Comparison of ENCODE assay signal across 8 cellular contexts in the genomic region with DNA sequence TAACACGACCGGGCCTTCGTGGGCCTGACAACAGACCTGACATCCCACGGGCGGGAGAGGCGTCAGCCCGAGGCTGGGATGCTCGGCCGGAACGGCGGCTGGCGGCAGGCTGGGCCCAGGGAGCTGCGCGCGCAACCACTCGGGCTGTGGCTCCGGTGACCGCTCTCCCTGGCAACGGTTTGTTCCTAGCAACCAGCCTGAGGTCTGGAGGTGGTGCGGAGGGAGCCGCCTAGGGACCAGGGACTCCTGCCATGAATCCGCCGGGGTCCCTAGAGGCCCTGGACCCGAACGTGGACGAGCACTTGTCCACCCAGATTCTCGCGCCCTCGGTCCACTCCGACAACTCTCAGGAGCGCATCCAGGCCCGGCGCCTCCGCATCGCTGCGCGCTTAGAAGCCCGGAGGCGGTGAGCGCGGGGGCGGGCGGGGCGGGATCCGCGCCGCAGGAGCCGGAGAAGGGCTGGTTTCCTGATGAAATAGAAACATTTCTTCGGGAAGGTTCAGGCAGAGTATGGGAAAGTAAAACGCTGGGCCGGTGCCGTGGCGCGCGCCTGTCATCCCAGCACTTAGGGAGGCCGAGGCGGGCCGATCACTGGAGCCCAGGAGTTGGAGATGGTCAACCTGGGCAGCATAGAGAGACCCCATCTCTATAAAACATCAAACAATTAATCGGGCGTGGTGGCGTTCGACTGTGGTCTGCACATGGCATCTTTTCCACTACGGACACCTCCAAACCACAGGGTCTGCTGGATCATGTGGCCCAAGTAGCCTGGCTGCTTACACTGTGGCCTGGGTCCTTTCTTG. TPM values are rescaled to one million over a fixed set of nuclear protein-coding genes. Genes with fewer than 3 reads are reported as not detected.
A peak's percentile ranks its signal among the peaks of the same experiment; 100 is the strongest.
DNase-seq lines count a peak whose midpoint lies in the region; ATAC-seq and TF ChIP-seq lines count a peak whose summit lies in the region.

Gene DRC1 (plus strand): TSS at position 182 of the 803 bp plus-strand sequence. CDS start 70 bp downstream, at position 252.

- H3K9me3 Mint-ChIP-seq in activated CD4-positive, alpha-beta T cell treated with anti-CD3 and anti-CD28 coated beads, Interleukin-2, amount 10 ng/mL, durations not matched to agents 7 days and 5 days: no peaks in the 10 kb centered on the region

- H3K4me3 ChIP-seq in mammary epithelial cell (replicated peaks in 1 of 3; ENCODE audit: insufficient read depth in 1 of 3, low read depth in 2 of 3, low read length in 3 of 3) (peak within 1 kb of the TSS in 2 of 3 experiments; percentile 41 to 50), iPS-11a (ENCODE audit: low read depth, low read length) (peak within 1 kb of the TSS; percentile 45), sigmoid colon (peak within 1 kb of the TSS in 3 of 4 donors; percentile 11 to 42 (median 37)), OCI-LY7 (ENCODE audit: low read depth, low read length, poor library complexity, severe bottlenecking) (no peak within 1 kb of the TSS)

- CTCF ChIA-PET in activated CD4-positive, alpha-beta T cell treated with anti-CD3 and anti-CD28 coated beads, Interleukin-2, amount 10 ng/mL, durations not matched to agents 7 days and 5 days (lab: Charles Lee): interaction anchor here (0.6 to 1.3 kb wide), 3 partner anchors 7 to 148 kb away, joined by 3 to 8 read pairs (median 3); no protein-coding TSS in a partner anchor
- CTCF ChIA-PET in mammary epithelial cell (lab: Charles Lee; ENCODE audit: low non-redundant PET) (no interaction called here), OCI-LY7 (lab: Charles Lee; ENCODE audit: unreplicated experiment) (no interaction called here)

- 10% methylated on average over 40 of the region's 63 CpGs for WGBS in mammary epithelial cell (ENCODE audit: low coverage, missing lambda C conversion rate)
- 17 to 19% methylated on average over 63 of the region's 63 CpGs for WGBS in sigmoid colon, 2 donors

- H3K9me3 ChIP-seq in mammary epithelial cell (replicated peaks; ENCODE audit: insufficient read depth, low read length) (no peaks in the 10 kb centered on the region), sigmoid colon (no peaks in the 10 kb centered on the region), OCI-LY7 (ENCODE audit: low read length) (no peaks in the 10 kb centered on the region)

- dilution Hi-C loops in mammary epithelial cell (cut with HindIII; ENCODE audit: low sequenced_read_pairs): no loop called here

- peak within 1 kb of the TSS; percentile 37 for H3K9ac ChIP-seq in mammary epithelial cell (ENCODE audit: insufficient read depth, low read length)

- H3K9me2 ChIP-seq in OCI-LY7 (ENCODE audit: insufficient read depth, low read length): no peaks in the 10 kb centered on the region

- H4K20me1 ChIP-seq in mammary epithelial cell (ENCODE audit: insufficient read depth, low read length) (no peaks in the 10 kb centered on the region), OCI-LY7 (ENCODE audit: insufficient read depth, low read length) (no peaks in the 10 kb centered on the region)

- no peak for TF ChIP-seq EP300 in sigmoid colon (IDR thresholded peaks at IDR 0.05)

- H3K79me2 ChIP-seq in mammary epithelial cell (ENCODE audit: insufficient read depth, low read length) (no peaks in the 10 kb centered on the region), OCI-LY7 (ENCODE audit: insufficient read depth, low read depth, low read length) (no peaks in the 10 kb centered on the region)

- H3K27ac ChIP-seq in mammary epithelial cell (ENCODE audit: insufficient read depth, low read depth, low read length) (peak within 1 kb of the TSS; percentile 63), sigmoid colon (no peak within 1 kb of the TSS), OCI-LY7 (ENCODE audit: low read depth, low read length, poor library complexity, severe bottlenecking) (no peak within 1 kb of the TSS)

- H3K36me3 ChIP-seq in mammary epithelial cell (ENCODE audit: insufficient read depth, low read length) (no peaks in the 10 kb centered on the region), sigmoid colon (no peaks in the 10 kb centered on the region), OCI-LY7 (ENCODE audit: insufficient read depth, low read length) (no peaks in the 10 kb centered on the region)

- intact Hi-C loops in mammary epithelial cell (cut with micrococcal nuclease): loop anchor here (5.0 kb wide), 2 partner anchors 65 to 175 kb away; no protein-coding TSS in a partner anchor
- intact Hi-C loops in sigmoid colon (cut with DNase I): no loop called here
- intact Hi-C loops in OCI-LY7 (cut with micrococcal nuclease; ENCODE audit: unreplicated experiment): no loop called here

- H3K27me3 Mint-ChIP-seq in activated CD4-positive, alpha-beta T cell treated with anti-CD3 and anti-CD28 coated beads, Interleukin-2, amount 10 ng/mL, durations not matched to agents 7 days and 5 days: peaks cover 4% of the 10 kb centered on the region

- no peaks in the 10 kb centered on the region for H3K27me3 ChIP-seq in mammary epithelial cell (ENCODE audit: insufficient read depth, low read length)
- H3K27me3 ChIP-seq in sigmoid colon: peaks cover 0 to 5% (median 0%) of the 10 kb centered on the region in 3 donors

- in situ Hi-C loops in mammary epithelial cell (cut with MboI; ENCODE audit: low sequenced_read_pairs in 2 of 2): no loop called here

- H3K36me3 Mint-ChIP-seq in activated CD4-positive, alpha-beta T cell treated with anti-CD3 and anti-CD28 coated beads, Interleukin-2, amount 10 ng/mL, durations not matched to agents 7 days and 5 days (ENCODE audit: low read depth): peaks cover under 1% of the 10 kb centered on the region

- H3K27ac Mint-ChIP-seq in activated CD4-positive, alpha-beta T cell treated with anti-CD3 and anti-CD28 coated beads, Interleukin-2, amount 10 ng/mL, durations not matched to agents 7 days and 5 days: peak within 1 kb of the TSS; percentile 25

- H3K4me1 Mint-ChIP-seq in activated CD4-positive, alpha-beta T cell treated with anti-CD3 and anti-CD28 coated beads, Interleukin-2, amount 10 ng/mL, durations not matched to agents 7 days and 5 days: peaks cover 10% of the 10 kb centered on the region

- POLR2A ChIA-PET in activated CD4-positive, alpha-beta T cell treated with anti-CD3 and anti-CD28 coated beads, Interleukin-2, amount 10 ng/mL, durations not matched to agents 7 days and 5 days (lab: Charles Lee): no interaction called here
- POLR2A ChIA-PET in OCI-LY7 (lab: Charles Lee): no interaction called here

- TF ChIP-seq POLR2A in sigmoid colon (IDR thresholded peaks at IDR 0.05): no peak

- BruUV-seq in mammary epithelial cell (replicated peaks; lab: Mats Ljungman, UMichigan): no TSS peak
- BruUV-seq in OCI-LY7 (replicated peaks; lab: Mats Ljungman, UMichigan): no TSS peak

- peak; percentile 55 for DNase-seq in activated CD4-positive, alpha-beta T cell treated with anti-CD3 and anti-CD28 coated beads, Interleukin-2, amount 10 ng/mL, durations not matched to agents 7 days and 5 days
- no peak for DNase-seq in activated CD4-positive, alpha-beta T cell treated with anti-CD3 and anti-CD28 coated beads, Interleukin-2, amount 50 U/mL, for 1 hour
- peak; percentile 78 for DNase-seq in NCI-H2196 (lab: John Stamatoyannopoulos, UW; ENCODE audit: unreplicated experiment)
- DNase-seq in mammary epithelial cell: peak; percentile 70
- DNase-seq in sigmoid colon: peak; percentile 68
- no peak for DNase-seq in OCI-LY7 (ENCODE audit: low spot score)

- H3K4me1 ChIP-seq in mammary epithelial cell (ENCODE audit: insufficient read depth, low read length) (peaks cover 34% of the 10 kb centered on the region), sigmoid colon (peaks cover 0 to 9% (median 8%) of the 10 kb centered on the region in 4 donors), OCI-LY7 (ENCODE audit: insufficient read depth, low read length, poor library complexity, severe bottlenecking) (no peaks in the 10 kb centered on the region)

- H2AFZ ChIP-seq in mammary epithelial cell (ENCODE audit: low read depth, low read length): peak within 1 kb of the TSS; percentile 86
- no peak within 1 kb of the TSS for H2AFZ ChIP-seq in OCI-LY7 (ENCODE audit: low read length)

- no peak for TF ChIP-seq CTCF in mammary epithelial cell (conservative IDR thresholded peaks at IDR 0.05 in 1 of 2, IDR thresholded peaks at IDR 0.05 in 1 of 2; ENCODE audit: extremely low read depth in 1 of 2, insufficient read depth in 1 of 2, low read depth in 1 of 2, low read length in 2 of 2)
- no peak for TF ChIP-seq CTCF in sigmoid colon (IDR thresholded peaks at IDR 0.05)
- no peak for TF ChIP-seq CTCF in OCI-LY7 (conservative IDR thresholded peaks at IDR 0.05; ENCODE audit: low read length)

- H3K4me3 Mint-ChIP-seq in activated CD4-positive, alpha-beta T cell treated with anti-CD3 and anti-CD28 coated beads, Interleukin-2, amount 10 ng/mL, durations not matched to agents 7 days and 5 days: peak within 1 kb of the TSS; percentile 19

- H3K4me2 ChIP-seq in mammary epithelial cell (ENCODE audit: insufficient read depth, low read depth, low read length) (peak within 1 kb of the TSS; percentile 95), OCI-LY7 (ENCODE audit: low read length) (no peak within 1 kb of the TSS)

- no peak for ATAC-seq in HG02798 (IDR thresholded peaks at IDR 0.05; ENCODE audit: poor library complexity, unreplicated experiment)

RNA-seq across cellular contexts. Expression of gene DRC1, which starts in this region (rescaled TPM):
- total RNA-seq in activated CD4-positive, alpha-beta T cell treated with anti-CD3 and anti-CD28 coated beads, Interleukin-2, amount 10 ng/mL, durations not matched to agents 7 days and 5 days: not detected
- total RNA-seq in mammary epithelial cell (under 1 TPM; 0.33 to 0.38 TPM), sigmoid colon (under 1 TPM in 1 of 4 donors, not detected in 3; 0.54 TPM), OCI-LY7 (2022) (not detected in 2 replicates)
- polyA plus RNA-seq in mammary epithelial cell (not detected), sigmoid colon (under 1 TPM in 1 of 3 donors, not detected in 2; 0.06 TPM)
- polyA minus RNA-seq in mammary epithelial cell: not detected
- not detected in 2 replicates for total RNA-seq in OCI-LY7 (2014; rRNA removed; shearing (Covaris generic))

Comparison
In these comparisons a context has a peak if more than half of its experiments do, and no peak if none do; other contexts are left out.
1. Peak in DNase-seq in activated CD4-positive, alpha-beta T cell treated with anti-CD3 and anti-CD28 coated beads, Interleukin-2, amount 10 ng/mL, durations not matched to agents 7 days and 5 days; RNA of the gene not detected or under 1 TPM.
2. Peak in DNase-seq, H3K4me3 ChIP-seq, H3K27ac ChIP-seq, H3K9ac ChIP-seq and H3K4me2 ChIP-seq in mammary epithelial cell; RNA of the gene not detected or under 1 TPM.
3. Peak in DNase-seq and H3K4me3 ChIP-seq in sigmoid colon; RNA of the gene not detected or under 1 TPM.